In the genomic region with DNA sequence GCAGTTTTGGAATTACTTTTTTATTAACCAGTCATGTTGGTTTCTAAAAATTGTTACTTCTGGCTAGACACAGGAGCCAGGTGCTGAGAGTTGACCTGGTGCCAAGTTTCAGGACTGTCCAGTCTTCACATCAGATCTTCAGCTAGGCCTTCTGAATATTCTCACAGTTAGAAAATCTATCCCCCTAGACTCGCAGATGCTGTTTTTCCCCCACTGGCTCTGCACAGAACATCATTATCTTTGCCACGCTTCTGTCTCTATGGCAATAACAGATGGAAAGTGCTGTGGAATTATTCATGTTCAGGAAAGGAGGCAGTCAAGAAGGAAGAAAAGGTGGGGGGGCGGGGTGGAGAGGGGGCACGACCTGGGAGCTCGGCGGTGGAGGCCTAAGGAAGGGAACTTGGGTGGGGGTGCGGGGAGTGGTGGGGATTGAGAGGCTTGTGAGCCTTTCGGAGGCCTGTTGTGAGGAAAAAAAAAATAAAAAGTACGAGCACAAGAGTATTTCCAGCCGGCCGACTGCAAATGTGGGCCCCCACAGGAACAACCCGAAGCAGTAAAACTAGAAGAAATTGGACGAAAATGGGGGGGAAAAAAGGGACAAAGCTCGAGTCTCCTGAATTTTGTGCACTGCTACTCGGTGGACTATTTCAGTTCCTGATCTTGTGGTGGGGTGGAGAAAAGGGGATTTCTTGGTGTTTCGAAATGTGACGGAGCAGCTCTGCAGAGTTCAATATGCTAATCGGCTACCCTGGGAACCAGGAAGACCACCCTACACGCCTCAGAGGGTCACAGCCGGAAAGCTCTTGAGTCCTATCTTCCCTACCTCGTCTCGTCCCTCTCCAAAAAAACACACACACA, we compare ENCODE assay signal across 8 cellular contexts. TPM values are rescaled to one million over a fixed set of nuclear protein-coding genes. Genes with fewer than 3 reads are reported as not detected.
DNase-seq lines count a peak whose midpoint lies in the region; ATAC-seq and TF ChIP-seq lines count a peak whose summit lies in the region.

No MANE protein-coding gene starts in this region.

- peak overlapping the region; percentile 74 for H3K27ac ChIP-seq in osteoblast (ENCODE audit: low read depth, low read length)

- no peaks in the 10 kb centered on the region for H3K9me3 Mint-ChIP-seq in activated CD4-positive, alpha-beta memory T cell treated with anti-CD3 and anti-CD28 coated beads for 36 hours

- ATAC-seq in Right ventricle myocardium superior (ENCODE audit: poor library complexity) (peak; percentile 0), HG02798 (IDR thresholded peaks at IDR 0.05; ENCODE audit: poor library complexity, unreplicated experiment) (peak; percentile 11)

- CTCF ChIA-PET in activated CD4-positive, alpha-beta memory T cell treated with anti-CD3 and anti-CD28 coated beads for 36 hours (lab: Charles Lee), result interaction anchor here (0.6 to 1.3 kb wide), 2 partner anchors 58 to 502 kb away, joined by 5 read pairs; no protein-coding TSS in a partner anchor

- POLR2A ChIA-PET in activated CD4-positive, alpha-beta memory T cell treated with anti-CD3 and anti-CD28 coated beads for 36 hours (lab: Charles Lee), result interaction anchor here (1.2 to 3.2 kb wide), 3 partner anchors 130 to 514 kb away, joined by 4 to 15 read pairs (median 11); a partner anchor contains a TSS

- H3K27me3 ChIP-seq in osteoblast (ENCODE audit: insufficient read depth, low read length), result no peaks in the 10 kb centered on the region

- H3K79me2 ChIP-seq in osteoblast (ENCODE audit: insufficient read depth, low read length), result peaks cover 31% of the 10 kb centered on the region

- TF ChIP-seq CTCF in osteoblast (IDR thresholded peaks at IDR 0.05; ENCODE audit: extremely low read depth, low read depth, low read length), result no peak

- intact Hi-C loops in Right ventricle myocardium superior (cut with DNase I), result loop anchor here (5.0 kb wide), 1 partner anchor 44 kb away; no protein-coding TSS in a partner anchor
- intact Hi-C loops in cardiac septum (cut with DNase I), result loop anchor here (5.0 to 10.0 kb wide), 3 partner anchors 44 to 591 kb away; a partner anchor contains a TSS
- intact Hi-C loops in activated CD4-positive, alpha-beta memory T cell treated with anti-CD3 and anti-CD28 coated beads for 36 hours (cut with micrococcal nuclease), result loop anchor here (2.0 to 5.0 kb wide), 4 partner anchors 44 to 544 kb away; a partner anchor contains a TSS

- peaks cover 34% of the 10 kb centered on the region for H3K4me1 Mint-ChIP-seq in activated CD4-positive, alpha-beta memory T cell treated with anti-CD3 and anti-CD28 coated beads for 36 hours (ENCODE audit: low read depth)

- peak overlapping the region; percentile 67 for H3K27ac Mint-ChIP-seq in activated CD4-positive, alpha-beta memory T cell treated with anti-CD3 and anti-CD28 coated beads for 36 hours

- DNase-seq in Right ventricle myocardium superior, result peak; percentile 53
- no peak for DNase-seq in cardiac septum (ENCODE audit: low spot score)
- peak; percentile 69 for DNase-seq in NCI-H1694 (lab: John Stamatoyannopoulos, UW)
- peak; percentile 23 for DNase-seq in activated CD4-positive, alpha-beta memory T cell treated with anti-CD3 and anti-CD28 coated beads for 36 hours
- DNase-seq in globus pallidus (ENCODE audit: low spot score), result peak; percentile 76
- no peak for DNase-seq in osteoblast (ENCODE audit: insufficient read length, low spot score, missing footprints)
- DNase-seq in SW 1271 (lab: John Stamatoyannopoulos, UW), result no peak

- H3K4me3 ChIP-seq in osteoblast (ENCODE audit: insufficient read depth, low read length), result peak overlapping the region; percentile 67

- peak overlapping the region; percentile 26 for H2AFZ ChIP-seq in osteoblast (ENCODE audit: low read length)

- H3K4me3 Mint-ChIP-seq in activated CD4-positive, alpha-beta memory T cell treated with anti-CD3 and anti-CD28 coated beads for 36 hours, result peak overlapping the region; percentile 68

- H3K4me2 ChIP-seq in osteoblast (ENCODE audit: insufficient read depth, low read length), result peak overlapping the region; percentile 76

- peaks cover 12% of the 10 kb centered on the region for H3K36me3 Mint-ChIP-seq in activated CD4-positive, alpha-beta memory T cell treated with anti-CD3 and anti-CD28 coated beads for 36 hours

- H3K9me3 ChIP-seq in osteoblast (ENCODE audit: low read depth, low read length), result no peaks in the 10 kb centered on the region

- peaks cover 24% of the 10 kb centered on the region for H3K4me1 ChIP-seq in osteoblast (ENCODE audit: insufficient read depth, low read length)

- H4K20me1 ChIP-seq in osteoblast (ENCODE audit: insufficient read depth, low read length), result peaks cover 9% of the 10 kb centered on the region

- peaks cover 14% of the 10 kb centered on the region for H3K36me3 ChIP-seq in osteoblast (ENCODE audit: insufficient read depth, low read length)

- H3K27me3 Mint-ChIP-seq in activated CD4-positive, alpha-beta memory T cell treated with anti-CD3 and anti-CD28 coated beads for 36 hours, result no peaks in the 10 kb centered on the region

RNA-seq across cellular contexts. Expression of a gene that starts 1.5 kb away (rescaled TPM):
- total RNA-seq in Right ventricle myocardium superior (14.7 TPM), cardiac septum (37.3 TPM), osteoblast (68.4 and 69.8 TPM in 2 replicates)
- 10 to 100 TPM; 20.9 to 22.7 TPM for total RNA-seq in activated CD4-positive, alpha-beta memory T cell treated with anti-CD3 and anti-CD28 coated beads for 36 hours

Comparison
In these comparisons a context has a peak if more than half of its experiments do, and no peak if none do; other contexts are left out.
1. DNase-seq: peak in Right ventricle myocardium superior (single experiment), NCI-H1694 (single experiment), activated CD4-positive, alpha-beta memory T cell treated with anti-CD3 and anti-CD28 coated beads for 36 hours (single experiment) and globus pallidus (single experiment); none in cardiac septum (single experiment), osteoblast (single experiment) and SW 1271 (0 of 2).